ENCODE assay signal across 20 cellular contexts in genomic region chr18:48702346-48703032, GRCh38.
"Had no signal": no experiment of that assay in that cellular context is flagged by ENCODE, and none has a peak within 500 bp of the region (broad histone marks: within the 10 kb centered on the region; RNA-seq: fewer than 3 reads in every experiment).

No MANE protein-coding gene starts in this region.

- ATAC-seq: activated CD4-positive, CD25-positive, alpha-beta regulatory T cell treated with anti-CD3 and anti-CD28 coated beads, Interleukin-2, amount 50 U/mL, for 24 hours; mucosa of descending colon; stimulated activated naive CD8-positive, alpha-beta T cell treated with anti-CD3 and anti-CD28 coated beads, Interleukin-15, Interleukin-2, amounts not matched to agents 100 U/mL and 50 U/mL, for 24 hours had no signal

- H3K27ac ChIP-seq: coronary artery, right atrium auricular region, suprapubic skin, vagina had no signal

- H3K9me3 ChIP-seq: mucosa of descending colon, right atrium auricular region, SK-N-SH, suprapubic skin, vagina had no signal

- H3K36me3 ChIP-seq: right atrium auricular region, suprapubic skin, vagina had no signal

- H3K36me3 Mint-ChIP-seq: memory B cell, naive B cell had no signal

- H3K4me3 ChIP-seq: coronary artery, mucosa of descending colon, right atrium auricular region, suprapubic skin, vagina had no signal

- H3K27me3 ChIP-seq: right atrium auricular region, suprapubic skin, vagina had no signal

- H3K27me3 Mint-ChIP-seq: activated T-cell treated with anti-CD3 and anti-CD28 coated beads, Interleukin-2, amount 50 U/mL, for 24 hours; memory B cell; naive B cell; progenitor cell of endocrine pancreas had no signal

- DNase-seq: activated naive CD4-positive, alpha-beta T cell treated with anti-CD3 and anti-CD28 coated beads, Interleukin-2, amount 50 U/mL, for 16 hours; activated T-cell treated with anti-CD3 and anti-CD28 coated beads, Interleukin-2, amount 50 U/mL, for 24 hours; erythroblast; foreskin melanocyte; head of caudate nucleus; mucosa of descending colon; naive B cell; SK-N-SH; stimulated activated CD4-positive, alpha-beta T cell treated with anti-CD3 and anti-CD28 coated beads, Interleukin-12 subunit alpha, Interleukin-12 subunit beta, amount 100 ng/mL, for 4 hours; stimulated activated CD4-positive, alpha-beta T cell treated with anti-CD3 and anti-CD28 coated beads, Interleukin-2, amount 100 ng/mL, for 24 hours; stimulated activated naive CD8-positive, alpha-beta T cell treated with anti-CD3 and anti-CD28 coated beads, Interleukin-15, Interleukin-2, amounts not matched to agents 100 U/mL and 50 U/mL, for 24 hours; trophoblast cell had no signal

- H3K4me3 Mint-ChIP-seq: activated T-cell treated with anti-CD3 and anti-CD28 coated beads, Interleukin-2, amount 50 U/mL, for 24 hours; memory B cell; naive B cell; neural crest cell had no signal

- H3K27ac Mint-ChIP-seq: activated T-cell treated with anti-CD3 and anti-CD28 coated beads, Interleukin-2, amount 50 U/mL, for 24 hours; memory B cell; progenitor cell of endocrine pancreas had no signal

- H3K9me3 Mint-ChIP-seq: activated T-cell treated with anti-CD3 and anti-CD28 coated beads, Interleukin-2, amount 50 U/mL, for 24 hours; memory B cell; naive B cell; neural crest cell had no signal
